Comparison of ENCODE assay signal across 33 cellular contexts in genomic region chr16:84661418-84662060, GRCh38.
"Had no signal": no experiment of that assay in that cellular context is flagged by ENCODE, and none has a peak within 500 bp of the region (broad histone marks: within the 10 kb centered on the region; RNA-seq: fewer than 3 reads in every experiment).

No MANE protein-coding gene starts in this region.

- H3K27me3 ChIP-seq: body of pancreas, breast epithelium had no signal

- H3K27me3 Mint-ChIP-seq: activated CD4-positive, alpha-beta memory T cell treated with anti-CD3 and anti-CD28 coated beads, Interleukin-2, amount 10 ng/mL, durations not matched to agents 7 days and 5 days; activated CD8-positive, alpha-beta memory T cell treated with anti-CD3 and anti-CD28 coated beads, Interleukin-2, amount 10 ng/mL, durations not matched to agents 7 days and 5 days; activated naive CD4-positive, alpha-beta T cell treated with anti-CD3 and anti-CD28 coated beads, Interleukin-2, amount 50 U/mL, for 24 hours; activated naive CD8-positive, alpha-beta T cell treated with anti-CD3 and anti-CD28 coated beads, Interleukin-2, amount 10 ng/mL, durations not matched to agents 7 days and 5 days had no signal

- H3K9me3 ChIP-seq: body of pancreas, breast epithelium had no signal

- H3K4me2 ChIP-seq: KMS-11 had no signal

- H3K27ac Mint-ChIP-seq: activated CD4-positive, alpha-beta memory T cell treated with anti-CD3 and anti-CD28 coated beads, Interleukin-2, amount 10 ng/mL, durations not matched to agents 7 days and 5 days; activated CD8-positive, alpha-beta memory T cell treated with anti-CD3 and anti-CD28 coated beads, Interleukin-2, amount 10 ng/mL, durations not matched to agents 7 days and 5 days; activated naive CD4-positive, alpha-beta T cell treated with anti-CD3 and anti-CD28 coated beads, Interleukin-2, amount 50 U/mL, for 24 hours; activated naive CD8-positive, alpha-beta T cell treated with anti-CD3 and anti-CD28 coated beads, Interleukin-2, amount 10 ng/mL, durations not matched to agents 7 days and 5 days; activated T-helper 2 cell treated with anti-CD3 and anti-CD28 coated beads, Interferon-gamma antibody, Interleukin-2, Interleukin-4, amounts not matched to agents 10 μg/mL and 5 μg/mL and 100 μg/mL, durations not matched to agents 14 hours and 24 hours and 36 hours had no signal

- ATAC-seq: activated CD8-positive, alpha-beta memory T cell treated with anti-CD3 and anti-CD28 coated beads, Interleukin-2, amount 10 ng/mL, durations not matched to agents 7 days and 5 days; body of pancreas; PC-3; Right ventricle myocardium inferior had no signal

- H3K36me3 ChIP-seq: breast epithelium, WERI-Rb-1 had no signal

- FAIRE-seq: astrocyte, RCC 7860 had no signal

- H3K9ac ChIP-seq: KMS-11 had no signal

- H3K27ac ChIP-seq: body of pancreas, breast epithelium, KMS-11, RWPE1, WERI-Rb-1 had no signal

- H3K4me3 ChIP-seq: body of pancreas, breast epithelium had no signal

- H3K4me1 ChIP-seq: breast epithelium had no signal

- H3K4me3 Mint-ChIP-seq: activated CD4-positive, alpha-beta memory T cell treated with anti-CD3 and anti-CD28 coated beads, Interleukin-2, amount 10 ng/mL, durations not matched to agents 7 days and 5 days; activated CD8-positive, alpha-beta memory T cell treated with anti-CD3 and anti-CD28 coated beads, Interleukin-2, amount 10 ng/mL, durations not matched to agents 7 days and 5 days; activated naive CD4-positive, alpha-beta T cell treated with anti-CD3 and anti-CD28 coated beads, Interleukin-2, amount 50 U/mL, for 24 hours; activated naive CD8-positive, alpha-beta T cell treated with anti-CD3 and anti-CD28 coated beads, Interleukin-2, amount 10 ng/mL, durations not matched to agents 7 days and 5 days had no signal

- H3K9me3 Mint-ChIP-seq: activated CD4-positive, alpha-beta memory T cell treated with anti-CD3 and anti-CD28 coated beads, Interleukin-2, amount 10 ng/mL, durations not matched to agents 7 days and 5 days; activated naive CD4-positive, alpha-beta T cell treated with anti-CD3 and anti-CD28 coated beads, Interleukin-2, amount 50 U/mL, for 24 hours; activated naive CD8-positive, alpha-beta T cell treated with anti-CD3 and anti-CD28 coated beads, Interleukin-2, amount 10 ng/mL, durations not matched to agents 7 days and 5 days; activated T-helper 2 cell treated with anti-CD3 and anti-CD28 coated beads, Interferon-gamma antibody, Interleukin-2, Interleukin-4, amounts not matched to agents 10 μg/mL and 5 μg/mL and 100 μg/mL, durations not matched to agents 14 hours and 24 hours and 36 hours had no signal

- DNase-seq: activated CD4-positive, alpha-beta memory T cell treated with anti-CD3 and anti-CD28 coated beads, Interleukin-2, amount 10 ng/mL, durations not matched to agents 7 days and 5 days; activated CD4-positive, alpha-beta T cell treated with anti-CD3 and anti-CD28 coated beads for 1 hour; activated CD4-positive, alpha-beta T cell treated with anti-CD3 and anti-CD28 coated beads for 48 hours; activated CD4-positive, CD25-positive, alpha-beta regulatory T cell; activated CD8-positive, alpha-beta memory T cell treated with anti-CD3 and anti-CD28 coated beads for 24 hours; activated CD8-positive, alpha-beta memory T cell treated with anti-CD3 and anti-CD28 coated beads, Interleukin-2, amount 10 ng/mL, durations not matched to agents 7 days and 5 days; activated CD8-positive, alpha-beta memory T cell treated with anti-CD3 and anti-CD28 coated beads, Interleukin-2, amount 50 U/mL, for 48 hours; activated gamma-delta T cell; activated naive CD4-positive, alpha-beta T cell treated with Interleukin-2 at 50 U/mL for 16 hours; activated naive CD8-positive, alpha-beta T cell treated with anti-CD3 and anti-CD28 coated beads, Interleukin-2, amount 10 ng/mL, durations not matched to agents 7 days and 5 days; body of pancreas; MM.1S; NCI-H1092; NCI-H1436 treated with DMSO at 0.1 percent for 48 hours; NCI-H1694 treated with DMSO at 0.1 percent for 48 hours; NCI-H2029; NCI-H345; NCI-H524 treated with DMSO at 0.1 percent for 48 hours; PC-3; SIG-M5; SW 1271; T-helper 1 cell; T-helper 2 cell; T-helper 9 cell; WERI-Rb-1 had no signal
